1 cellular context compared by ENCODE assay signal in genomic region chr22:23893957-23894709, GRCh38.
TF ChIP-seq lines count a peak whose summit lies in the region.

Gene MIF (plus strand): TSS chr22:23894383. CDS start chr22:23894475, 92 bp downstream.

TF ChIP-seq in HepG2, 621 proteins besides CTCF, POLR2A, EP300 and RAD21 (continued from another document and continues in another):
- no peak for TF ChIP-seq ZNF615 (CRISPR knock-in tag; IDR thresholded peaks at IDR 0.05; ENCODE audit: borderline replicate concordance)
- TF ChIP-seq ZNF687 (CRISPR knock-in tag; IDR thresholded peaks at IDR 0.05): peak; percentile 86
- TF ChIP-seq RXRB (CRISPR knock-in tag; IDR thresholded peaks at IDR 0.05; ENCODE audit: borderline replicate concordance): peak; percentile 18; the same call in 1 of the 2 replicates
- no peak for TF ChIP-seq ZNF317 (CRISPR knock-in tag; IDR thresholded peaks at IDR 0.05)
- no peak; the same call in 1 of the 2 replicates for TF ChIP-seq ZNF160 (CRISPR knock-in tag; IDR thresholded peaks at IDR 0.05)
- TF ChIP-seq ZC3H13 (CRISPR knock-in tag; IDR thresholded peaks at IDR 0.05): peak; percentile 86; the same call in 1 of the 2 replicates
- TF ChIP-seq CREBL2 (CRISPR knock-in tag; IDR thresholded peaks at IDR 0.05; ENCODE audit: borderline replicate concordance): peak; percentile 51
- TF ChIP-seq SMC3 (IDR thresholded peaks at IDR 0.05; ENCODE audit: low read length): 0 out of 2 replicates have a peak, but pooled peaks have one; percentile 12
- TF ChIP-seq ZNF10 (CRISPR knock-in tag; IDR thresholded peaks at IDR 0.05; ENCODE audit: borderline replicate concordance, low read depth): no peak
- peak; percentile 77 for TF ChIP-seq RXRA (CRISPR knock-in tag; IDR thresholded peaks at IDR 0.05)
- TF ChIP-seq TEAD3 (CRISPR knock-in tag; optimal IDR thresholded peaks at IDR 0.05; ENCODE audit: borderline replicate concordance): no peak
- TF ChIP-seq ZNF407 (CRISPR knock-in tag; IDR thresholded peaks at IDR 0.05; ENCODE audit: not compliant biosample characterization): peak; percentile 82
- no peak for TF ChIP-seq STAT5B (CRISPR knock-in tag; IDR thresholded peaks at IDR 0.05)
- TF ChIP-seq ZBTB7B (CRISPR knock-in tag; IDR thresholded peaks at IDR 0.05): peak; percentile 89
- TF ChIP-seq ZBTB38 (CRISPR knock-in tag; IDR thresholded peaks at IDR 0.05): peak; percentile 33; the same call in 1 of the 2 replicates
- TF ChIP-seq MATR3 (CRISPR knock-in tag; IDR thresholded peaks at IDR 0.05): no peak
- TF ChIP-seq HOXD1 (CRISPR knock-in tag; IDR thresholded peaks at IDR 0.05): no peak
- no peak for TF ChIP-seq SIN3B (IDR thresholded peaks at IDR 0.05; ENCODE audit: low read length)
- TF ChIP-seq LBX2 (CRISPR knock-in tag; IDR thresholded peaks at IDR 0.05; ENCODE audit: borderline replicate concordance): peak; percentile 54; the same call in 1 of the 2 replicates
- TF ChIP-seq HBP1 (CRISPR knock-in tag; IDR thresholded peaks at IDR 0.05; ENCODE audit: low read depth): peak; percentile 83; the same call in 1 of the 2 replicates
- no peak for TF ChIP-seq ZNF234 (CRISPR knock-in tag; conservative IDR thresholded peaks at IDR 0.05)
- TF ChIP-seq ZNF282 (IDR thresholded peaks at IDR 0.05; ENCODE audit: partially characterized antibody): no peak
- no peak; the same call in 1 of the 2 replicates for TF ChIP-seq ZNF878 (CRISPR knock-in tag; IDR thresholded peaks at IDR 0.05)
- TF ChIP-seq HMGXB4 (CRISPR knock-in tag; IDR thresholded peaks at IDR 0.05; ENCODE audit: borderline replicate concordance in 1 of 2, low read depth in 1 of 2): peak; percentile 49 to 85; a peak in 3 of 4 replicates
- TF ChIP-seq NR1H2 (CRISPR knock-in tag; IDR thresholded peaks at IDR 0.05; ENCODE audit: borderline replicate concordance, low read depth): no peak
- no peak for TF ChIP-seq PTBP1 (IDR thresholded peaks at IDR 0.05; ENCODE audit: low read depth, low read length, poor library complexity, severe bottlenecking)
- no peak for TF ChIP-seq TFE3 (CRISPR knock-in tag; IDR thresholded peaks at IDR 0.05)
- TF ChIP-seq JDP2 (CRISPR knock-in tag; IDR thresholded peaks at IDR 0.05; ENCODE audit: borderline replicate concordance): peak; percentile 27; the same call in 1 of the 2 replicates
- no peak for TF ChIP-seq TIGD3 (CRISPR knock-in tag; IDR thresholded peaks at IDR 0.05; ENCODE audit: borderline replicate concordance)
- TF ChIP-seq ZNF740 (CRISPR knock-in tag; IDR thresholded peaks at IDR 0.05): 0 out of 2 replicates have a peak, but pooled peaks have one; percentile 22
